21 cellular contexts compared by ENCODE assay signal in the genomic region with DNA sequence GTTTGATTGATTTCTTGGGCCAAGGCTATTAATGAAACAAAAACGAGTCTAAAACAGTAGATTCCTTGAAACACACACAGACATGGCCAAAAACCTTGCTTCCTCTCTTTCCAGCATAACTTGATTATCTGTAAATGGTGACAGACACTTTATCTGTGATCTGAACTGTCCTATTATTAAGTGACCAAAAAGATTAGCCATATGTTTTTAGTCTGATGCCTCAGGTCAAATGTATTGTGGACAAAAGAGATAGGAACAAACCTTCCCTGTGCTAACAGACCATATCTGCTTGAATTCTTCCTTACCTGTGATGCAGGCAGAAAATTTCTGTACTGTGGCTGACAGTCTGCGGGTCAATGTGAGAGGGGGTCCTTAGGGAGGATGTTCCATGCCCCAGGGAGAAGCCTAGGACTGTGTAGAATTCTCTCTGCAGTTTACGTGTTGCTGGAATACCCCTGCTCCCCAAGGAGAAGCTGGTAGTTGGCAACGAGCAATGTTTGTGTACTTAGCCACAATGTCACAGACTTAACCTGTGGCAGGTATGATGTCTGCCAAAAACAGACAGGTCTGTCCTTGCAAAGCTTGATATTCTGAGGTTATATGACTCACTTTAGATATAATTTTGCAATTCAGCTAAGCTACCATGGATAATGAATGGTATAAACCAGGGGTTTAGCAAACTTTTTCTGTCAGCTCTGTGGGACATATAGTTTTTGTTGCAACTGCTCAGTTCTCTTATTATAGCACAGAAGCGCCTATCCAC. TPM values are rescaled to one million over a fixed set of nuclear protein-coding genes. Genes with fewer than 3 reads are reported as not detected.
DNase-seq lines count a peak whose midpoint lies in the region; ATAC-seq, FAIRE-seq and TF ChIP-seq lines count a peak whose summit lies in the region.
"Had no signal": no experiment of that assay in that cellular context is flagged by ENCODE, and none has a peak within 500 bp of the region (broad histone marks: within the 10 kb centered on the region; RNA-seq: fewer than 3 reads in every experiment).

No MANE protein-coding gene starts in this region.

- DNase-seq in HFFc6 (no peak), RWPE2 (ENCODE audit: low spot score) (no peak), epithelial cell of esophagus (ENCODE audit: low read depth) (peak; percentile 60), pancreas (no peak), Caco-2 (no peak), retina (no peak)
- DNase-seq in T-helper 2 cell treated with Interferon-gamma antibody and Interleukin-4, amounts not matched to agents 5 μg/mL and 100 μg/mL, for 36 hours (ENCODE audit: low spot score) = no peak
- DNase-seq: CD4-positive, alpha-beta memory T cell; GOT3; NCI-H1105; NCI-H2107; NCI-H226; NCI-H524 had no signal

- ATAC-seq in RWPE2 (ENCODE audit: low read depth) = peak; percentile 70; the same call in 2 of the 3 replicates
- ATAC-seq in pancreas = peak in 3 of 4 donors; percentile 26 to 27 (median 27)
- ATAC-seq: HCT116, K562, Panc1, Right ventricle myocardium inferior had no signal

- peaks cover 58% of the 10 kb centered on the region for H3K4me1 Mint-ChIP-seq in HFFc6 (ENCODE audit: low read depth)
- peaks cover 24% of the 10 kb centered on the region for H3K4me1 Mint-ChIP-seq in Caco-2 (ENCODE audit: low read depth, unreplicated experiment)
- H3K4me1 Mint-ChIP-seq in T-helper 2 cell treated with Interferon-gamma antibody and Interleukin-4, amounts not matched to agents 5 μg/mL and 100 μg/mL, for 36 hours (ENCODE audit: low read depth) = no peaks in the 10 kb centered on the region
- H3K4me1 Mint-ChIP-seq: CD4-positive, alpha-beta memory T cell had no signal

- H3K27me3 Mint-ChIP-seq in HFFc6 (ENCODE audit: insufficient read depth) = no peaks in the 10 kb centered on the region
- H3K27me3 Mint-ChIP-seq in Caco-2 (ENCODE audit: insufficient read depth, unreplicated experiment) = peaks cover 8% of the 10 kb centered on the region
- H3K27me3 Mint-ChIP-seq in T-helper 2 cell treated with Interferon-gamma antibody and Interleukin-4, amounts not matched to agents 5 μg/mL and 100 μg/mL, for 36 hours (ENCODE audit: low read depth) = peaks cover 11% of the 10 kb centered on the region

- H3K4me3 Mint-ChIP-seq in HFFc6 (no peak overlapping the region; the same call in 1 of the 2 replicates), Caco-2 (ENCODE audit: unreplicated experiment) (no peak overlapping the region)
- H3K4me3 Mint-ChIP-seq in T-helper 2 cell treated with Interferon-gamma antibody and Interleukin-4, amounts not matched to agents 5 μg/mL and 100 μg/mL, for 36 hours = no peak overlapping the region
- H3K4me3 Mint-ChIP-seq: CD4-positive, alpha-beta memory T cell had no signal

- no peaks in the 10 kb centered on the region for H3K27me3 ChIP-seq in RWPE2 (ENCODE audit: insufficient read depth, poor library complexity, severe bottlenecking)
- H3K27me3 ChIP-seq in pancreas = peaks cover 0 to 7% (median 1%) of the 10 kb centered on the region in 4 donors
- no peaks in the 10 kb centered on the region for H3K27me3 ChIP-seq in Caco-2 (replicated peaks; ENCODE audit: control insufficient read depth, insufficient read depth, low read length)
- H3K27me3 ChIP-seq: BLaER1 had no signal

- TF ChIP-seq CTCF in HFFc6 (IDR thresholded peaks at IDR 0.05) = no peak
- no peak for TF ChIP-seq CTCF in RWPE2 (IDR thresholded peaks at IDR 0.05; ENCODE audit: poor library complexity, severe bottlenecking)
- TF ChIP-seq CTCF in epithelial cell of esophagus (IDR thresholded peaks at IDR 0.05; ENCODE audit: insufficient read depth, low read depth, low read length, missing control alignments) = no peak
- TF ChIP-seq CTCF in pancreas (IDR thresholded peaks at IDR 0.05) = no peak
- TF ChIP-seq CTCF in Caco-2 (IDR thresholded peaks at IDR 0.05; ENCODE audit: insufficient read depth in 1 of 2, low read depth in 1 of 2, low read length in 1 of 2, severe bottlenecking in 1 of 2, unreplicated experiment in 1 of 2) = no peak

- FAIRE-seq in pancreas (lab: Jason Lieb, UNC) = no peak
- FAIRE-seq: D721Med, GM12891, GM18507, K562 had no signal

- H3K9me3 Mint-ChIP-seq in HFFc6 (no peaks in the 10 kb centered on the region), Caco-2 (ENCODE audit: unreplicated experiment) (no peaks in the 10 kb centered on the region)
- no peaks in the 10 kb centered on the region for H3K9me3 Mint-ChIP-seq in T-helper 2 cell treated with Interferon-gamma antibody and Interleukin-4, amounts not matched to agents 5 μg/mL and 100 μg/mL, for 36 hours

- H3K36me3 ChIP-seq in RWPE2 (ENCODE audit: low read depth) (no peaks in the 10 kb centered on the region), pancreas (no peaks in the 10 kb centered on the region), Caco-2 (ENCODE audit: control insufficient read depth, insufficient read depth, low read length) (no peaks in the 10 kb centered on the region)
- H3K36me3 ChIP-seq: BLaER1 had no signal

- 40 to 42% methylated on average over 5 of the region's 5 CpGs for WGBS in pancreas, 2 donors

- no peaks in the 10 kb centered on the region for H3K9me3 ChIP-seq in RWPE2 (ENCODE audit: severe bottlenecking)
- no peaks in the 10 kb centered on the region for H3K9me3 ChIP-seq in pancreas
- no peaks in the 10 kb centered on the region for H3K9me3 ChIP-seq in Caco-2
- H3K9me3 ChIP-seq: BLaER1 had no signal

- H3K4me3 ChIP-seq in RWPE2 (ENCODE audit: severe bottlenecking) (no peak overlapping the region), epithelial cell of esophagus (ENCODE audit: low read length) (no peak overlapping the region), pancreas (no peak overlapping the region), Caco-2 (ENCODE audit: low read depth, low read length) (no peak overlapping the region)
- H3K4me3 ChIP-seq: BLaER1, K562 had no signal

- POLR2A ChIA-PET in Caco-2 (lab: Charles Lee) = no interaction called here

- BruUV-seq in Caco-2 (replicated peaks; lab: Mats Ljungman, UMichigan) = no TSS peak

- H3K27ac Mint-ChIP-seq in HFFc6 = peak overlapping the region; percentile 26
- no peak overlapping the region for H3K27ac Mint-ChIP-seq in Caco-2 (ENCODE audit: unreplicated experiment)
- no peak overlapping the region for H3K27ac Mint-ChIP-seq in T-helper 2 cell treated with Interferon-gamma antibody and Interleukin-4, amounts not matched to agents 5 μg/mL and 100 μg/mL, for 36 hours
- H3K27ac Mint-ChIP-seq: CD4-positive, alpha-beta memory T cell had no signal

- CTCF ChIA-PET in Caco-2 (lab: Charles Lee) = interaction anchor here (0.6 to 1.5 kb wide), 2 partner anchors 29 to 562 kb away, joined by 3 to 7 read pairs; no protein-coding TSS in a partner anchor

- H3K27ac ChIP-seq in RWPE2 (ENCODE audit: poor library complexity, severe bottlenecking) (no peak overlapping the region), pancreas (no peak overlapping the region)
- H3K27ac ChIP-seq: BLaER1 had no signal

- H3K4me1 ChIP-seq in RWPE2 (ENCODE audit: insufficient read depth, poor library complexity, severe bottlenecking) (peaks cover 7% of the 10 kb centered on the region), pancreas (no peaks in the 10 kb centered on the region), Caco-2 (peaks cover 28% of the 10 kb centered on the region)

- intact Hi-C loops in pancreas (cut with DNase I) = no loop called here
- intact Hi-C loops in Caco-2 (cut with micrococcal nuclease; ENCODE audit: unreplicated experiment) = no loop called here

- H3K36me3 Mint-ChIP-seq in HFFc6 (ENCODE audit: low read depth) (peaks cover 2% of the 10 kb centered on the region; the same call in 1 of the 2 replicates), Caco-2 (ENCODE audit: insufficient read depth, unreplicated experiment) (no peaks in the 10 kb centered on the region)
- H3K36me3 Mint-ChIP-seq in T-helper 2 cell treated with Interferon-gamma antibody and Interleukin-4, amounts not matched to agents 5 μg/mL and 100 μg/mL, for 36 hours (ENCODE audit: low read depth) = no peaks in the 10 kb centered on the region
- H3K36me3 Mint-ChIP-seq: CD4-positive, alpha-beta memory T cell had no signal

RNA-seq across cellular contexts. Expression of a gene that starts 31.2 kb away (rescaled TPM):
- total RNA-seq in HFFc6 (2021; fragmentation: NEBNext Ultra II Directional; extraction: Animal tissue kit (Norgen Biotek cat#: 25700)) = 1 to 10 TPM; 2.4 to 3.8 (median 3.2) TPM
- 1 to 10 TPM; 4.7 to 8.5 (median 5.4) TPM for total RNA-seq in pancreas
- 10 to 100 TPM in 1 of 2 donors, 1 to 10 TPM in 1; 7.4 to 11.3 TPM for polyA plus RNA-seq in pancreas
- total RNA-seq in Caco-2 (2022) = 9.5 and 9.8 TPM in 2 replicates

RNA-seq across cellular contexts. Expression of a gene that starts 31.4 kb away (rescaled TPM):
- 10 to 100 TPM; 35.9 to 42.3 (median 39.2) TPM for total RNA-seq in HFFc6 (2021; fragmentation: NEBNext Ultra II Directional; extraction: Animal tissue kit (Norgen Biotek cat#: 25700))
- 10 to 100 TPM in 4 of 6 donors, 1 to 10 TPM in 2; 6.5 to 16.4 (median 11.8) TPM for total RNA-seq in pancreas
- polyA plus RNA-seq in pancreas = 1 to 10 TPM; 3.8 to 8.7 TPM
- 57.6 and 62.6 TPM in 2 replicates for total RNA-seq in Caco-2 (2022)
